In genomic region chr6:44475779-44476434, GRCh38 we compare ENCODE assay signal across 8 cellular contexts.
A peak's percentile ranks its signal among the peaks of the same experiment; 100 is the strongest.
DNase-seq lines count a peak whose midpoint lies in the region; ATAC-seq lines count a peak whose summit lies in the region.

No MANE protein-coding gene starts in this region.

- H3K27me3 ChIP-seq in SJCRH30 = no peaks in the 10 kb centered on the region

- H3K27ac ChIP-seq in SJCRH30 = peak overlapping the region; percentile 78

- DNase-seq in DMS114 treated with DMSO at 0.1 percent for 48 hours (lab: John Stamatoyannopoulos, UW; ENCODE audit: unreplicated experiment) (peak; percentile 76), M059J (ENCODE audit: low read depth) (peak; percentile 78), SJCRH30 (peak; percentile 82 to 89), Right ventricle myocardium inferior (ENCODE audit: missing footprints) (peak; percentile 85), posterior cingulate gyrus (peak; percentile 70 to 98 (median 86)), ureter (ENCODE audit: low spot score) (peak; percentile 87)
- DNase-seq in activated naive CD4-positive, alpha-beta T cell treated with Interleukin-2 at 50 U/mL for 16 hours = peak; percentile 74

- no peaks in the 10 kb centered on the region for H3K36me3 ChIP-seq in SJCRH30

- ATAC-seq in GM21723 (IDR thresholded peaks at IDR 0.05; ENCODE audit: unreplicated experiment) = peak; percentile 83
- peak; percentile 77 for ATAC-seq in Right ventricle myocardium inferior

- peaks cover 34% of the 10 kb centered on the region for H3K4me1 ChIP-seq in SJCRH30

- no peaks in the 10 kb centered on the region for H3K9me3 ChIP-seq in SJCRH30 (replicated peaks)

- intact Hi-C loops in Right ventricle myocardium inferior (cut with DNase I) = loop anchor here (2.0 to 10.0 kb wide), 3 partner anchors 169 to 1449 kb away; no protein-coding TSS in a partner anchor
- intact Hi-C loops in posterior cingulate gyrus (cut with DNase I) = loop anchor here (5.0 kb wide), 2 partner anchors 181 to 1236 kb away; no protein-coding TSS in a partner anchor

- H3K4me3 ChIP-seq in SJCRH30 = no peak overlapping the region
